In the genomic region with DNA sequence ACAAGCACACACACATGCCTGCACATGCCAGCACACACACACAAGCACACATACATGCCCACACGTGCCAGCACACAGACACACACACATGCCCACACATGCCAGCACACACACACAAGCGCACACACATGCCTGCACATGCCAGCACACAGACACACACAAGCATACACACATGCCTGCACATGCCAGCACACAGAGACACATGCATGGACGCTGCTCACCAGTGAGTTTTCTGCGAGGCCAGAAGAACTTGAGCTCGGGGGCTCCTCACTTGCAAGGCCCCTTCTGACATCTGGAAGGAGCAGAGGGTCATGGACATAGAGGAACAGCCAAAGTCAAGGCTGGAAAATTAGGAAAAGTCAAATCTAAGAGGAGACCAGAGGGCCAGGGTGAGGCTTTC, we compare ENCODE assay signal across 15 cellular contexts.
"Had no signal": no experiment of that assay in that cellular context is flagged by ENCODE, and none has a peak within 500 bp of the region (broad histone marks: within the 10 kb centered on the region; RNA-seq: fewer than 3 reads in every experiment).

No MANE protein-coding gene starts in this region.

- H3K9me3 ChIP-seq: right atrium auricular region, vagina had no signal

- H3K4me3 Mint-ChIP-seq: naive thymus-derived CD4-positive, alpha-beta T cell; nephron progenitor cell; type B pancreatic cell had no signal

- H2AFZ ChIP-seq: hepatocyte had no signal

- H3K79me2 ChIP-seq: hepatocyte had no signal

- H3K4me1 ChIP-seq: right atrium auricular region, vagina had no signal

- DNase-seq: cortex of kidney; dorsolateral prefrontal cortex; effector CD8-positive, alpha-beta T cell; foreskin melanocyte; left colon; mesendoderm; naive thymus-derived CD4-positive, alpha-beta T cell; nephron progenitor cell; stimulated activated CD4-positive, alpha-beta T cell treated with anti-CD3 and anti-CD28 coated beads, Interleukin-2, amount 100 ng/mL, for 48 hours; stimulated activated naive CD4-positive, alpha-beta T cell treated with Interleukin-2 at 50 U/mL for 16 hours had no signal

- H3K27ac Mint-ChIP-seq: naive thymus-derived CD4-positive, alpha-beta T cell; nephron progenitor cell; type B pancreatic cell had no signal

- H3K36me3 ChIP-seq: right atrium auricular region, vagina had no signal

- FAIRE-seq: small intestine had no signal

- H3K36me3 Mint-ChIP-seq: type B pancreatic cell had no signal

- H3K4me2 ChIP-seq: hepatocyte had no signal

- ATAC-seq: left colon; naive thymus-derived CD4-positive, alpha-beta T cell had no signal

- H3K4me3 ChIP-seq: dorsolateral prefrontal cortex, hepatocyte, right atrium auricular region, vagina had no signal

- H3K27ac ChIP-seq: dorsolateral prefrontal cortex, hepatocyte, right atrium auricular region, vagina had no signal

- H3K27me3 ChIP-seq: hepatocyte, right atrium auricular region, vagina had no signal
